24 cellular contexts compared by ENCODE assay signal in genomic region chr12:109811624-109811995, GRCh38. TPM values are rescaled to one million over a fixed set of nuclear protein-coding genes. Genes with fewer than 3 reads are reported as not detected.
A peak's percentile ranks its signal among the peaks of the same experiment; 100 is the strongest.
DNase-seq lines count a peak whose midpoint lies in the region; ATAC-seq, FAIRE-seq and TF ChIP-seq lines count a peak whose summit lies in the region.
"Had no signal": no experiment of that assay in that cellular context is flagged by ENCODE, and none has a peak within 500 bp of the region (broad histone marks: within the 10 kb centered on the region; RNA-seq: fewer than 3 reads in every experiment).

No MANE protein-coding gene starts in this region.

- WGBS in K562 (ENCODE audit: insufficient coverage, low coverage, missing lambda C conversion rate): 3% methylated on average over 5 of the region's 5 CpGs
- 80% methylated on average over 5 of the region's 5 CpGs for WGBS in esophagus muscularis mucosa

- H3K79me2 ChIP-seq in K562 (ENCODE audit: control insufficient read depth, insufficient read depth, low read length): no peaks in the 10 kb centered on the region
- H3K79me2 ChIP-seq: hepatocyte had no signal

- TF ChIP-seq EP300 in K562 (IDR thresholded peaks at IDR 0.05; ENCODE audit: low read length) (no peak), esophagus muscularis mucosa (IDR thresholded peaks at IDR 0.05) (no peak)

- intact Hi-C loops in K562 (cut with micrococcal nuclease): no loop called here
- intact Hi-C loops in esophagus muscularis mucosa (cut with DNase I): no loop called here

- no peaks in the 10 kb centered on the region for H3K9me1 ChIP-seq in K562 (ENCODE audit: control insufficient read depth, insufficient read depth, low read length)

- H3K9me3 ChIP-seq in AG04450 (ENCODE audit: control insufficient read depth, insufficient read depth, low read length) (peaks cover 7% of the 10 kb centered on the region; the same call in 1 of the 2 replicates), K562 (replicated peaks; ENCODE audit: control insufficient read depth, insufficient read depth, low read depth, low read length) (no peaks in the 10 kb centered on the region), esophagus muscularis mucosa (no peaks in the 10 kb centered on the region)
- H3K9me3 ChIP-seq: pancreas, sigmoid colon, testis had no signal

- FAIRE-seq in K562 (lab: Jason Lieb, UNC): no peak
- FAIRE-seq: colon, keratinocyte, pancreas had no signal

- TF ChIP-seq RAD21 in K562 (CRISPR knock-in tag; conservative IDR thresholded peaks at IDR 0.05 in 1 of 2, IDR thresholded peaks at IDR 0.05 in 1 of 2): no peak

- no peak for DNase-seq in AG04450 (ENCODE audit: low read depth, low spot score)
- DNase-seq in HFFc6: no peak
- no peak for DNase-seq in K562 (ENCODE audit: extremely low read depth in 1 of 4, low spot score in 3 of 4)
- no peak for DNase-seq in left lobe of liver (ENCODE audit: low spot score)
- no peak for DNase-seq in inferior parietal cortex (ENCODE audit: extremely low spot score)
- DNase-seq in stimulated activated naive CD4-positive, alpha-beta T cell (lab: John Stamatoyannopoulos, UW): no peak
- no peak for DNase-seq in esophagus muscularis mucosa (ENCODE audit: extremely low spot score)
- DNase-seq: activated CD4-positive, alpha-beta T cell treated with anti-CD3 and anti-CD28 coated beads, Interleukin-2, amount 10 ng/mL, durations not matched to agents 7 days and 5 days; DMS 273 treated with DMSO at 0.1 percent for 48 hours; GF-D8; Karpas-422; naive B cell; NCI-H1092 treated with DMSO at 0.1 percent for 48 hours; NCI-H524; pancreas; sigmoid colon; testis had no signal

- no peak overlapping the region for H3K4me3 Mint-ChIP-seq in HFFc6
- H3K4me3 Mint-ChIP-seq: activated CD4-positive, alpha-beta T cell treated with anti-CD3 and anti-CD28 coated beads, Interleukin-2, amount 10 ng/mL, durations not matched to agents 7 days and 5 days; naive B cell; stimulated activated memory B cell treated with anti-CD40 and anti-IgM and Interleukin-4, amounts not matched to agents 10 μg/mL and 1 μg/mL and 100 μg/mL, for 72 hours had no signal

- H2AFZ ChIP-seq in K562 (ENCODE audit: low read depth, low read length): no peak overlapping the region
- H2AFZ ChIP-seq: hepatocyte had no signal

- H3K27me3 Mint-ChIP-seq in HFFc6 (ENCODE audit: insufficient read depth): no peaks in the 10 kb centered on the region; the same call in 1 of the 2 replicates
- H3K27me3 Mint-ChIP-seq: activated CD4-positive, alpha-beta T cell treated with anti-CD3 and anti-CD28 coated beads, Interleukin-2, amount 10 ng/mL, durations not matched to agents 7 days and 5 days; naive B cell; stimulated activated memory B cell treated with anti-CD40 and anti-IgM and Interleukin-4, amounts not matched to agents 10 μg/mL and 1 μg/mL and 100 μg/mL, for 72 hours had no signal

- CTCF ChIA-PET in AG04450 (lab: Charles Lee): interaction anchor here (0.5 kb wide), 1 partner anchor 85 kb away, joined by 6 read pairs; no protein-coding TSS in a partner anchor
- CTCF ChIA-PET in K562 (lab: Yijun Ruan, JAX; ENCODE audit: low intra/inter-chr PET ratio): no interaction called here

- H4K20me1 ChIP-seq in K562 (replicated peaks; ENCODE audit: control insufficient read depth, insufficient read depth, low read length): no peaks in the 10 kb centered on the region

- no peaks in the 10 kb centered on the region for H3K36me3 Mint-ChIP-seq in HFFc6 (ENCODE audit: low read depth)
- H3K36me3 Mint-ChIP-seq: naive B cell; stimulated activated memory B cell treated with anti-CD40 and anti-IgM and Interleukin-4, amounts not matched to agents 10 μg/mL and 1 μg/mL and 100 μg/mL, for 72 hours had no signal

- H3K36me3 ChIP-seq in K562 (ENCODE audit: control insufficient read depth, insufficient read depth, low read length) (no peaks in the 10 kb centered on the region), esophagus muscularis mucosa (no peaks in the 10 kb centered on the region)
- H3K36me3 ChIP-seq: pancreas, sigmoid colon had no signal

- no peaks in the 10 kb centered on the region for H3K27me3 ChIP-seq in AG04450 (ENCODE audit: control insufficient read depth, insufficient read depth, low read length)
- peaks cover 0 to 10% of the 10 kb centered on the region in 2 experiments; a peak in 2 of 5 replicates for H3K27me3 ChIP-seq in K562 (ENCODE audit: control insufficient read depth in 2 of 2, insufficient read depth in 2 of 2, low read length in 2 of 2)
- peaks cover 0 to 29% (median 0%) of the 10 kb centered on the region in 4 donors for H3K27me3 ChIP-seq in esophagus muscularis mucosa
- H3K27me3 ChIP-seq: hepatocyte, pancreas, sigmoid colon, testis had no signal

- H3K27ac ChIP-seq in AG04450 (ENCODE audit: low read depth, low read length) (no peak overlapping the region), K562 (ENCODE audit: extremely low read depth, low read depth, low read length) (no peak overlapping the region), esophagus muscularis mucosa (replicated peaks in 1 of 4) (no peak overlapping the region)
- H3K27ac ChIP-seq: hepatocyte, pancreas, sigmoid colon, testis had no signal

- TF ChIP-seq CTCF in AG04450 (IDR thresholded peaks at IDR 0.05; ENCODE audit: low read depth, low read length) (peak; percentile 14; the same call in 1 of the 2 replicates), HFFc6 (IDR thresholded peaks at IDR 0.05) (peak; percentile 58), K562 (IDR thresholded peaks at IDR 0.05 in 2 of 3, conservative IDR thresholded peaks at IDR 0.05 in 1 of 3; ENCODE audit: insufficient read depth in 2 of 3, low read depth in 1 of 3, low read length in 3 of 3) (peak in 2 of 3 experiments; percentile 16 to 21; a peak in 1 of 6 replicates), esophagus muscularis mucosa (IDR thresholded peaks at IDR 0.05) (no peak)

- H3K4me3 ChIP-seq in AG04450 (ENCODE audit: low read depth, low read length): no peak overlapping the region
- no peak overlapping the region for H3K4me3 ChIP-seq in K562
- H3K4me3 ChIP-seq in esophagus muscularis mucosa: no peak overlapping the region
- H3K4me3 ChIP-seq: hepatocyte, pancreas, sigmoid colon, testis had no signal

- H3K4me1 ChIP-seq in K562 (replicated peaks in 1 of 2; ENCODE audit: control insufficient read depth in 2 of 2, insufficient read depth in 2 of 2, low read length in 2 of 2): no peaks in the 10 kb centered on the region; a peak in 1 of 5 replicates
- H3K4me1 ChIP-seq in esophagus muscularis mucosa: no peaks in the 10 kb centered on the region
- H3K4me1 ChIP-seq: pancreas, sigmoid colon, testis had no signal

- 0 out of 3 replicates have a peak, but pooled peaks have one; percentile 46 for ATAC-seq in K562
- ATAC-seq in left lobe of liver: peak; percentile 73
- no peak for ATAC-seq in GM19463 (IDR thresholded peaks at IDR 0.05; ENCODE audit: unreplicated experiment)
- ATAC-seq: pancreas; Right ventricle myocardium inferior; stimulated activated memory B cell treated with anti-CD40 and anti-IgM and Interleukin-4, amounts not matched to agents 10 μg/mL and 1 μg/mL and 100 μg/mL, for 72 hours had no signal

- TF ChIP-seq POLR2A in K562 (conservative IDR thresholded peaks at IDR 0.05): no peak
- no peak for TF ChIP-seq POLR2A in esophagus muscularis mucosa (IDR thresholded peaks at IDR 0.05; ENCODE audit: low read depth)

- POLR2A ChIA-PET in AG04450 (lab: Yijun Ruan, JAX) (no interaction called here), K562 (lab: Yijun Ruan, JAX) (interaction anchor here (1.0 kb wide), 1 partner anchor 119 kb away, joined by 3 read pairs; no protein-coding TSS in a partner anchor)

- no peaks in the 10 kb centered on the region for H3K9me3 Mint-ChIP-seq in HFFc6
- H3K9me3 Mint-ChIP-seq: activated CD4-positive, alpha-beta T cell treated with anti-CD3 and anti-CD28 coated beads, Interleukin-2, amount 10 ng/mL, durations not matched to agents 7 days and 5 days; activated T-helper 2 cell treated with anti-CD3 and anti-CD28 coated beads, Interferon-gamma antibody, Interleukin-2, Interleukin-4, amounts not matched to agents 10 μg/mL and 5 μg/mL and 100 μg/mL, durations not matched to agents 14 hours and 24 hours and 36 hours; naive B cell; stimulated activated memory B cell treated with anti-CD40 and anti-IgM and Interleukin-4, amounts not matched to agents 10 μg/mL and 1 μg/mL and 100 μg/mL, for 72 hours had no signal

- H3K4me1 Mint-ChIP-seq in HFFc6 (ENCODE audit: low read depth): no peaks in the 10 kb centered on the region
- H3K4me1 Mint-ChIP-seq: activated CD4-positive, alpha-beta T cell treated with anti-CD3 and anti-CD28 coated beads, Interleukin-2, amount 10 ng/mL, durations not matched to agents 7 days and 5 days; naive B cell; stimulated activated memory B cell treated with anti-CD40 and anti-IgM and Interleukin-4, amounts not matched to agents 10 μg/mL and 1 μg/mL and 100 μg/mL, for 72 hours had no signal

- no peak overlapping the region for H3K4me2 ChIP-seq in K562 (ENCODE audit: insufficient read depth, low read length)
- H3K4me2 ChIP-seq: hepatocyte had no signal

- in situ Hi-C loops in K562 (cut with MboI): no loop called here

- H3K9ac ChIP-seq in K562 (ENCODE audit: insufficient read depth in 1 of 2, low read depth in 2 of 2, low read length in 2 of 2): no peak overlapping the region

- no TSS peak for BruUV-seq in K562 (replicated peaks; lab: Mats Ljungman, UMichigan)

- H3K27ac Mint-ChIP-seq in HFFc6: no peak overlapping the region
- H3K27ac Mint-ChIP-seq: activated CD4-positive, alpha-beta T cell treated with anti-CD3 and anti-CD28 coated beads, Interleukin-2, amount 10 ng/mL, durations not matched to agents 7 days and 5 days; activated T-helper 2 cell treated with anti-CD3 and anti-CD28 coated beads, Interferon-gamma antibody, Interleukin-2, Interleukin-4, amounts not matched to agents 10 μg/mL and 5 μg/mL and 100 μg/mL, durations not matched to agents 14 hours and 24 hours and 36 hours; stimulated activated memory B cell treated with anti-CD40 and anti-IgM and Interleukin-4, amounts not matched to agents 10 μg/mL and 1 μg/mL and 100 μg/mL, for 72 hours had no signal

RNA-seq across cellular contexts. Expression of gene TRPV4, which starts 21.6 kb away (rescaled TPM):
- polyA plus RNA-seq in AG04450 (2011; rRNA removed): 5.2 and 6.8 TPM in 2 replicates
- polyA minus RNA-seq in AG04450 (2011; rRNA and poly(A)+ RNA removed): 11.4 and 16.2 TPM in 2 replicates
- total RNA-seq in HFFc6 (2021; fragmentation: NEBNext Ultra II Directional; extraction: Animal tissue kit (Norgen Biotek cat#: 25700)): 1 to 10 TPM; 1.6 to 2.5 (median 1.9) TPM
- total RNA-seq in K562 (2011; cell fraction: chromatin; rRNA removed; ENCODE audit: low replicate concordance): 1.1 TPM in 1 of 2 replicates, not detected in the other
- total RNA-seq in K562 (2011; cell fraction: nucleolus; rRNA removed): 0.39 and 0.50 TPM in 2 replicates
- not detected in 2 replicates for total RNA-seq in K562 (2011; cell fraction: nucleoplasm; rRNA removed)
- total RNA-seq in K562 (2014; rRNA removed): not detected in 2 replicates
- total RNA-seq in K562 (2014; rRNA removed; fragmentation: Illumina TruSeq; extraction: Trizol): not detected in 2 replicates
- total RNA-seq in K562 (2015; rRNA removed; fragmentation: Illumina TruSeq; extraction: Trizol): not detected in 2 replicates
- total RNA-seq in K562 (2021): not detected in 2 replicates
- polyA plus RNA-seq in K562 (2011; rRNA removed): 0.13 and 0.47 TPM in 2 replicates
- polyA plus RNA-seq in K562 (2011; cell fraction: cytosol; rRNA removed): 0.33 and 0.47 TPM in 2 replicates
- 0.34 and 0.72 TPM in 2 replicates for polyA plus RNA-seq in K562 (2011; cell fraction: nucleus; rRNA removed)
- polyA plus RNA-seq in K562 (2012): 0.03 TPM in 1 of 2 replicates, not detected in the other
- not detected in 2 replicates for polyA plus RNA-seq in K562 (2014; fragmentation: Illumina TruSeq; extraction: Trizol)
- polyA plus RNA-seq in K562 (2014; fragmentation: Nextera tagmentation; extraction: Ambion mirVana): not detected
- polyA plus RNA-seq in K562 (2014; rRNA removed): 0.03 TPM in 1 of 2 replicates, not detected in the other
- polyA minus RNA-seq in K562 (2011; rRNA and poly(A)+ RNA removed): 0.39 TPM in 1 of 2 replicates, not detected in the other
- not detected in 2 replicates for polyA minus RNA-seq in K562 (2011; cell fraction: cytosol; rRNA and poly(A)+ RNA removed)
- polyA minus RNA-seq in K562 (2011; cell fraction: nucleus; rRNA and poly(A)+ RNA removed): 0.40 and 1.7 TPM in 2 replicates
- 6.7 TPM for total RNA-seq in left lobe of liver
- under 1 TPM; under 0.01 to 0.63 (median 0.35) TPM for total RNA-seq in esophagus muscularis mucosa
- total RNA-seq: activated T-helper 2 cell treated with anti-CD3 and anti-CD28 coated beads, Interferon-gamma antibody, Interleukin-2, Interleukin-4, amounts not matched to agents 10 μg/mL and 5 μg/mL and 100 μg/mL, durations not matched to agents 14 hours and 24 hours and 36 hours had no signal

Comparison
In these comparisons a context has a peak if more than half of its experiments do, and no peak if none do; other contexts are left out.
1. CTCF ChIP-seq: peak in AG04450 (single experiment), HFFc6 (single experiment) and K562 (2 of 3); none in esophagus muscularis mucosa (0 of 3).